ENCODE assay signal across 18 cellular contexts in the genomic region with DNA sequence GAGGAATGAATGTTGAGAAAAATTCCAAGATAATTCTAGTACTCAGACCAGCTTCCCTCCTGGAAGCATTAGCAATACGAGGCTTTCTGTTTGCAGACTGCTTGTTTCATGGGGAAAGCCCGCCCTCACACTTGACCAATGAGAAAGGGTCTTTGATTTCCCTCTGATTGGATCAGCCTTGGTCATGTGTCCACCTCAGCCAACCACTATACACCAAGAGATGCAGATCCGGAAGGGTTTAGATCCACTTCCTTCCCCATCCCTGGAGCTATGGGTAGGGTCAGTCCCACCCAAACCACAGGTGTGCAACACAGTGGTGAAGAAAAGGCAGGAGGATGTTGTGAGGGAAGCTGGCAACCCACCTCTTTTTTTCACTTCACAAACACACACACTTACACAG.
DNase-seq lines count a peak whose midpoint lies in the region; ATAC-seq, FAIRE-seq and TF ChIP-seq lines count a peak whose summit lies in the region.
"Had no signal": no experiment of that assay in that cellular context is flagged by ENCODE, and none has a peak within 500 bp of the region (broad histone marks: within the 10 kb centered on the region; RNA-seq: fewer than 3 reads in every experiment).

No MANE protein-coding gene starts in this region.

- peak; percentile 69 for ATAC-seq in HCT116
- ATAC-seq in GM12878 = no peak
- ATAC-seq: PC-3 had no signal

- CTCF ChIA-PET in HCT116 (lab: Charles Lee) = no interaction called here
- CTCF ChIA-PET in GM12878 (lab: Yijun Ruan, JAX) = interaction anchor here (7.4 kb wide), 1 partner anchor 17 kb away, joined by 42 read pairs; no protein-coding TSS in a partner anchor

- BruUV-seq in HCT116 (replicated peaks; lab: Mats Ljungman, UMichigan) (no TSS peak), GM12878 (replicated peaks; lab: Mats Ljungman, UMichigan) (no TSS peak)

- H3K27me3 ChIP-seq in HCT116 (ENCODE audit: insufficient read depth, low read length) = peaks cover 18% of the 10 kb centered on the region
- H3K27me3 ChIP-seq in GM12878 (replicated peaks in 1 of 2; ENCODE audit: control insufficient read depth in 2 of 2, insufficient read depth in 2 of 2, low read length in 1 of 2) = no peaks in the 10 kb centered on the region
- H3K27me3 ChIP-seq in testis = no peaks in the 10 kb centered on the region
- H3K27me3 ChIP-seq: BLaER1 had no signal

- DNase-seq in HCT116 (ENCODE audit: low read depth, low spot score) (no peak), MV-4-11 (lab: John Stamatoyannopoulos, UW) (peak; percentile 57), GM12878 (ENCODE audit: low read depth, low spot score) (no peak), testis (peak; percentile 32), hypothalamus (lab: John Stamatoyannopoulos, UW) (no peak), 8988T (no peak), retina (no peak)
- DNase-seq: CD4-positive, alpha-beta T cell; COR-L47; DMS79; HCEC 1CT; NCI-H1048; NCI-H1417 treated with DMSO at 0.1 percent for 48 hours; NCI-H187; NCI-H526; PC-3; Right ventricle myocardium superior had no signal

- TF ChIP-seq RAD21 in HCT116 (IDR thresholded peaks at IDR 0.05; ENCODE audit: low read depth) = no peak
- no peak for TF ChIP-seq RAD21 in GM12878 (IDR thresholded peaks at IDR 0.05; ENCODE audit: insufficient read depth, low read depth, low read length)

- TF ChIP-seq CTCF in HCT116 (IDR thresholded peaks at IDR 0.05 in 2 of 3, conservative IDR thresholded peaks at IDR 0.05 in 1 of 3; ENCODE audit: borderline replicate concordance in 1 of 3, insufficient read depth in 1 of 3, low read depth in 2 of 3, low read length in 2 of 3) = no peak
- no peak for TF ChIP-seq CTCF in GM12878 (IDR thresholded peaks at IDR 0.05 in 2 of 3, conservative IDR thresholded peaks at IDR 0.05 in 1 of 3; ENCODE audit: control insufficient read depth in 2 of 3, extremely low read depth in 1 of 3, insufficient read depth in 1 of 3, low read depth in 3 of 3, low read length in 3 of 3)
- TF ChIP-seq CTCF in testis (IDR thresholded peaks at IDR 0.05) = no peak

- POLR2A ChIA-PET in HCT116 (lab: Charles Lee) = no interaction called here
- POLR2A ChIA-PET in GM12878 (lab: Charles Lee) = no interaction called here

- in situ Hi-C loops in GM12878 (cut with MboI) = no loop called here

- RAD21 ChIA-PET in HCT116 (lab: Charles Lee; ENCODE audit: low non-redundant PET in 1 of 2, low total read pairs in 2 of 2, uncharacterized antibody in 2 of 2, unreplicated experiment in 2 of 2) (no interaction called here), GM12878 (lab: Charles Lee; ENCODE audit: unreplicated experiment) (no interaction called here)

- TF ChIP-seq POLR2A in HCT116 (IDR thresholded peaks at IDR 0.05; ENCODE audit: borderline replicate concordance, extremely low read depth, insufficient read depth, insufficient read length) = no peak
- TF ChIP-seq POLR2A in GM12878 (IDR thresholded peaks at IDR 0.05; ENCODE audit: low read depth, low read length) = no peak
- no peak for TF ChIP-seq POLR2A in testis (IDR thresholded peaks at IDR 0.05)

- H4K20me1 ChIP-seq in HCT116 (ENCODE audit: insufficient read depth) (no peaks in the 10 kb centered on the region), GM12878 (ENCODE audit: control insufficient read depth, insufficient read depth) (no peaks in the 10 kb centered on the region)
- H4K20me1 ChIP-seq: BLaER1 had no signal

- H3K27ac ChIP-seq in HCT116 (ENCODE audit: low read depth, low read length) = no peak overlapping the region
- H3K27ac ChIP-seq in GM12878 (ENCODE audit: control insufficient read depth, insufficient read depth) = no peak overlapping the region
- H3K27ac ChIP-seq in testis = no peak overlapping the region
- H3K27ac ChIP-seq: BLaER1 had no signal

- no peak for TF ChIP-seq EP300 in GM12878 (IDR thresholded peaks at IDR 0.05; ENCODE audit: borderline replicate concordance in 1 of 2, control insufficient read depth in 1 of 2, low read depth in 2 of 2, low read length in 2 of 2)

- H3K4me1 ChIP-seq in HCT116 (ENCODE audit: control insufficient read depth in 1 of 2, insufficient read depth in 2 of 2, low read length in 2 of 2) (0 out of 4 replicates have a peak, but pooled peaks cover 0 to 4% of the 10 kb centered on the region in 2 experiments), GM12878 (ENCODE audit: control insufficient read depth, insufficient read depth, low read length) (no peaks in the 10 kb centered on the region), testis (no peaks in the 10 kb centered on the region)

- H3K9me3 ChIP-seq in HCT116 (ENCODE audit: control insufficient read depth in 1 of 2, insufficient read depth in 1 of 2, low read depth in 1 of 2, low read length in 2 of 2) = no peaks in the 10 kb centered on the region
- H3K9me3 ChIP-seq in GM12878 (replicated peaks; ENCODE audit: control insufficient read depth, insufficient read depth, low read length) = no peaks in the 10 kb centered on the region
- no peaks in the 10 kb centered on the region for H3K9me3 ChIP-seq in testis
- H3K9me3 ChIP-seq: BLaER1 had no signal

- no peak overlapping the region for H3K4me3 ChIP-seq in HCT116 (replicated peaks in 1 of 2; ENCODE audit: low read depth in 1 of 2, low read length in 2 of 2)
- no peak overlapping the region for H3K4me3 ChIP-seq in GM12878
- H3K4me3 ChIP-seq in testis = no peak overlapping the region
- H3K4me3 ChIP-seq: BLaER1 had no signal

- WGBS in GM12878 (ENCODE audit: insufficient coverage, insufficient replicate concordance, low lambda C conversion rate, missing lambda C conversion rate) = 29% methylated on average over 3 of the region's 3 CpGs
- WGBS in testis, 2 donors = 56 to 65% methylated on average over 3 of the region's 3 CpGs

- H3K79me2 ChIP-seq in HCT116 (ENCODE audit: insufficient read depth, low read length) (no peaks in the 10 kb centered on the region), GM12878 (ENCODE audit: control insufficient read depth, insufficient read depth, low read length) (no peaks in the 10 kb centered on the region)

- no peak overlapping the region for H2AFZ ChIP-seq in HCT116 (ENCODE audit: low read depth, low read length, poor library complexity, severe bottlenecking)
- H2AFZ ChIP-seq in GM12878 (ENCODE audit: control insufficient read depth, low read depth, low read length) = no peak overlapping the region

- intact Hi-C loops in HCT116 (cut with micrococcal nuclease) = no loop called here
- intact Hi-C loops in GM12878 (cut with micrococcal nuclease; ENCODE audit: unreplicated experiment) = no loop called here
- intact Hi-C loops in testis (cut with DNase I; ENCODE audit: low total_unique reads) = no loop called here

- SMC1A ChIA-PET in GM12878 (lab: Charles Lee; ENCODE audit: uncharacterized antibody, unreplicated experiment) = interaction anchor here (0.9 kb wide), 1 partner anchor 15 kb away, joined by 3 read pairs; no protein-coding TSS in a partner anchor

- FAIRE-seq in GM12878 (lab: Jason Lieb, UNC) = no peak

- no peaks in the 10 kb centered on the region for H3K9me2 ChIP-seq in HCT116 (ENCODE audit: insufficient read depth)

- H3K9ac ChIP-seq in HCT116 (ENCODE audit: low read length) (no peak overlapping the region), GM12878 (ENCODE audit: control insufficient read depth, insufficient read depth, low read length) (no peak overlapping the region)
- H3K9ac ChIP-seq: BLaER1 had no signal

- no peaks in the 10 kb centered on the region for H3K36me3 ChIP-seq in HCT116 (ENCODE audit: control insufficient read depth in 1 of 2, insufficient read depth in 2 of 2, low read length in 2 of 2)
- no peaks in the 10 kb centered on the region for H3K36me3 ChIP-seq in GM12878 (ENCODE audit: control insufficient read depth in 2 of 2, insufficient read depth in 2 of 2, low read length in 1 of 2)
- no peaks in the 10 kb centered on the region for H3K36me3 ChIP-seq in testis (ENCODE audit: low read depth, missing control alignments)
- H3K36me3 ChIP-seq: BLaER1 had no signal

- H3K4me2 ChIP-seq in HCT116 (ENCODE audit: low read length) (peak overlapping the region; percentile 6; the same call in 1 of the 2 replicates), GM12878 (ENCODE audit: control insufficient read depth, insufficient read depth) (no peak overlapping the region)
- H3K4me2 ChIP-seq: BLaER1 had no signal

TF ChIP-seq in HCT116, 20 proteins besides CTCF, POLR2A, EP300 and RAD21 (continues in another document):
- no peak for TF ChIP-seq SP1 (IDR thresholded peaks at IDR 0.05; ENCODE audit: low read depth)
- TF ChIP-seq SIN3A (IDR thresholded peaks at IDR 0.05; ENCODE audit: low read depth) = no peak
- TF ChIP-seq, protein P1, sequence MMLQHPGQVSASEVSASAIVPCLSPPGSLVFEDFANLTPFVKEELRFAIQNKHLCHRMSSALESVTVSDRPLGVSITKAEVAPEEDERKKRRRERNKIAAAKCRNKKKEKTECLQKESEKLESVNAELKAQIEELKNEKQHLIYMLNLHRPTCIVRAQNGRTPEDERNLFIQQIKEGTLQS (IDR thresholded peaks at IDR 0.05) = no peak
- no peak for TF ChIP-seq YY1 (IDR thresholded peaks at IDR 0.05; ENCODE audit: extremely low read depth, insufficient replicate concordance, low read depth, low read length)
- no peak for TF ChIP-seq FOSL1 (IDR thresholded peaks at IDR 0.05; ENCODE audit: low read depth)
- no peak for TF ChIP-seq ZFX (IDR thresholded peaks at IDR 0.05)
- TF ChIP-seq, protein P2, sequence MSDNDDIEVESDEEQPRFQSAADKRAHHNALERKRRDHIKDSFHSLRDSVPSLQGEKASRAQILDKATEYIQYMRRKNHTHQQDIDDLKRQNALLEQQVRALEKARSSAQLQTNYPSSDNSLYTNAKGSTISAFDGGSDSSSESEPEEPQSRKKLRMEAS (IDR thresholded peaks at IDR 0.05) = no peak
- no peak for TF ChIP-seq EGR1 (IDR thresholded peaks at IDR 0.05; ENCODE audit: low read depth)
- TF ChIP-seq CEBPB (IDR thresholded peaks at IDR 0.05; ENCODE audit: low read depth) = no peak

TF ChIP-seq in GM12878, 131 proteins besides CTCF, POLR2A, EP300 and RAD21:
- TF ChIP-seq SMC3 (IDR thresholded peaks at IDR 0.05; ENCODE audit: borderline replicate concordance, low read length) = no peak
- TF ChIP-seq, protein P3, sequence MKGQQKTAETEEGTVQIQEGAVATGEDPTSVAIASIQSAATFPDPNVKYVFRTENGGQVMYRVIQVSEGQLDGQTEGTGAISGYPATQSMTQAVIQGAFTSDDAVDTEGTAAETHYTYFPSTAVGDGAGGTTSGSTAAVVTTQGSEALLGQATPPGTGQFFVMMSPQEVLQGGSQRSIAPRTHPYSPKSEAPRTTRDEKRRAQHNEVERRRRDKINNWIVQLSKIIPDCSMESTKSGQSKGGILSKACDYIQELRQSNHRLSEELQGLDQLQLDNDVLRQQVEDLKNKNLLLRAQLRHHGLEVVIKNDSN (IDR thresholded peaks at IDR 0.05; ENCODE audit: borderline replicate concordance, extremely low read length, insufficient read depth, low read depth, low read length) = peak; percentile 2
TF ChIP-seq in GM12878: peak in this region for 1.

Comparison
In these comparisons a context has a peak if more than half of its experiments do, and no peak if none do; other contexts are left out.
1. DNase-seq: peak in MV-4-11 (single experiment) and testis (single experiment); none in HCT116 (single experiment), GM12878 (single experiment), hypothalamus (0 of 51), 8988T (single experiment) and retina (single experiment).